ENCODE assay signal across 31 cellular contexts in genomic region chr3:73707772-73708171, GRCh38.
DNase-seq lines count a peak whose midpoint lies in the region; ATAC-seq, FAIRE-seq and TF ChIP-seq lines count a peak whose summit lies in the region.
"Had no signal": no experiment of that assay in that cellular context is flagged by ENCODE, and none has a peak within 500 bp of the region (broad histone marks: within the 10 kb centered on the region; RNA-seq: fewer than 3 reads in every experiment).

No MANE protein-coding gene starts in this region.

- no peak overlapping the region for H3K9ac ChIP-seq in HepG2 (ENCODE audit: insufficient read depth, low read depth, low read length)

- H3K9me3 ChIP-seq in HepG2 (ENCODE audit: low read length), result no peaks in the 10 kb centered on the region
- H3K9me3 ChIP-seq: neutrophil, prostate gland, sigmoid colon had no signal

- no TSS peak for BruUV-seq in HepG2 (replicated peaks; lab: Mats Ljungman, UMichigan)

- ATAC-seq in HG03025 (IDR thresholded peaks at IDR 0.05; ENCODE audit: low FRiP score, unreplicated experiment) (no peak), HepG2 (no peak)
- ATAC-seq: esophagus mucosa, left lobe of liver, Panc1, T-helper 17 cell had no signal

- no peak overlapping the region for H2AFZ ChIP-seq in HepG2 (ENCODE audit: low read length)

- no peak for FAIRE-seq in HepG2 (lab: Jason Lieb, UNC)
- FAIRE-seq: D721Med, H1, islet of Langerhans had no signal

- H3K27me3 ChIP-seq in HepG2 (ENCODE audit: control insufficient read depth in 1 of 2, insufficient read depth in 2 of 2, low read length in 2 of 2), result no peaks in the 10 kb centered on the region
- H3K27me3 ChIP-seq: neutrophil, sigmoid colon had no signal

- POLR2A ChIA-PET in HepG2 (lab: Yijun Ruan, JAX), result no interaction called here

- H4K20me1 ChIP-seq in HepG2 (ENCODE audit: insufficient read depth, low read length), result no peaks in the 10 kb centered on the region

- TF ChIP-seq EP300 in HepG2 (IDR thresholded peaks at IDR 0.05; ENCODE audit: low read depth in 2 of 2, low read length in 2 of 2), result no peak
- no peak for TF ChIP-seq EP300 in HepG2 (CRISPR knock-in tag; IDR thresholded peaks at IDR 0.05; ENCODE audit: borderline replicate concordance)

- no peak for TF ChIP-seq CTCF in astrocyte of the spinal cord (IDR thresholded peaks at IDR 0.05; ENCODE audit: low read depth, low read length)
- TF ChIP-seq CTCF in foreskin fibroblast (IDR thresholded peaks at IDR 0.05; ENCODE audit: low read depth, low read length), result no peak
- no peak for TF ChIP-seq CTCF in HepG2 (CRISPR knock-in tag; IDR thresholded peaks at IDR 0.05)

- WGBS in HepG2 (ENCODE audit: low lambda C conversion rate), result 2% methylated on average over 2 of the region's 2 CpGs

- no peaks in the 10 kb centered on the region for H3K36me3 ChIP-seq in HepG2 (replicated peaks in 1 of 2; ENCODE audit: control insufficient read depth in 1 of 2, insufficient read depth in 2 of 2, low read length in 2 of 2)
- H3K36me3 ChIP-seq: neutrophil, prostate gland, sigmoid colon had no signal

- intact Hi-C loops in posterior vena cava (cut with DNase I), result no loop called here
- intact Hi-C loops in HepG2 (cut with micrococcal nuclease; ENCODE audit: unreplicated experiment), result no loop called here

- CTCF ChIA-PET in HepG2 (lab: Yijun Ruan, JAX; ENCODE audit: low intra/inter-chr PET ratio, low total read pairs), result no interaction called here

- no peak overlapping the region for H3K4me2 ChIP-seq in HepG2 (ENCODE audit: low read depth, low read length)

- TF ChIP-seq RAD21 in HepG2 (CRISPR knock-in tag; IDR thresholded peaks at IDR 0.05), result no peak

- no peaks in the 10 kb centered on the region for H3K79me2 ChIP-seq in HepG2 (ENCODE audit: insufficient read depth, low read length)

- peak; percentile 27 for DNase-seq in GM03348 (ENCODE audit: low spot score)
- peak; percentile 73 for DNase-seq in astrocyte of the spinal cord (ENCODE audit: low read depth, low spot score)
- DNase-seq in foreskin fibroblast, result peak; percentile 26 to 66
- peak; percentile 24 for DNase-seq in skeletal muscle cell (ENCODE audit: low read depth)
- DNase-seq in hippocampal formation (lab: John Stamatoyannopoulos, UW), result no peak
- no peak for DNase-seq in posterior vena cava (ENCODE audit: low spot score)
- no peak for DNase-seq in HepG2 (ENCODE audit: low spot score)
- DNase-seq: activated CD4-positive, alpha-beta T cell treated with anti-CD3 and anti-CD28 coated beads, Interleukin-2, amount 50 U/mL, for 48 hours; activated CD4-positive, CD25-positive, alpha-beta regulatory T cell treated with anti-CD3 and anti-CD28 coated beads, Interleukin-2, amount 50 U/mL, for 72 hours; activated gamma-delta T cell treated with Interleukin-2 at 50 U/mL for 16 hours; activated T-cell treated with anti-CD3 and anti-CD28 coated beads, Interleukin-2, amount 50 U/mL, for 48 hours; cerebellar nuclear complex; mesenchymal stem cell; NCI-H1417 treated with DMSO at 0.1 percent for 48 hours; NCI-H2029 treated with DMSO at 0.1 percent for 48 hours; NCI-H526 treated with DMSO at 0.1 percent for 48 hours; Right ventricle myocardium superior; sigmoid colon; substantia nigra; T-helper 17 cell; trophoblast cell had no signal

- no peak overlapping the region for H3K27ac ChIP-seq in HepG2 (ENCODE audit: extremely low read length, insufficient read depth, low read length)
- H3K27ac ChIP-seq: HL-60, neutrophil, prostate gland, sigmoid colon had no signal

- H3K4me1 ChIP-seq in HepG2 (ENCODE audit: insufficient read depth, low read length), result no peaks in the 10 kb centered on the region
- H3K4me1 ChIP-seq: prostate gland, sigmoid colon had no signal

- H3K4me3 ChIP-seq in astrocyte of the spinal cord (ENCODE audit: low read depth, low read length), result no peak overlapping the region
- H3K4me3 ChIP-seq in foreskin fibroblast (ENCODE audit: low read depth in 1 of 2, low read length in 2 of 2), result no peak overlapping the region
- no peak overlapping the region for H3K4me3 ChIP-seq in skeletal muscle cell (ENCODE audit: low read depth, low read length)
- H3K4me3 ChIP-seq in HepG2 (replicated peaks in 1 of 3; ENCODE audit: insufficient read depth in 1 of 3, low read depth in 2 of 3, low read length in 3 of 3), result no peak overlapping the region
- H3K4me3 ChIP-seq: prostate gland, sigmoid colon had no signal

- in situ Hi-C loops in astrocyte of the spinal cord (cut with HindIII; ENCODE audit: low sequenced_read_pairs), result no loop called here
- in situ Hi-C loops in HepG2 (cut with HindIII; ENCODE audit: extremely low pct_ligation_motif_present, low pct_unique_long_range_greater_than_20kb), result no loop called here

- no peak for TF ChIP-seq POLR2A in HepG2 (IDR thresholded peaks at IDR 0.05; ENCODE audit: insufficient read depth in 1 of 2, low read depth in 2 of 2, low read length in 2 of 2)

TF ChIP-seq in HepG2, 621 proteins besides CTCF, POLR2A, EP300 and RAD21:
- TF ChIP-seq, protein P1, sequence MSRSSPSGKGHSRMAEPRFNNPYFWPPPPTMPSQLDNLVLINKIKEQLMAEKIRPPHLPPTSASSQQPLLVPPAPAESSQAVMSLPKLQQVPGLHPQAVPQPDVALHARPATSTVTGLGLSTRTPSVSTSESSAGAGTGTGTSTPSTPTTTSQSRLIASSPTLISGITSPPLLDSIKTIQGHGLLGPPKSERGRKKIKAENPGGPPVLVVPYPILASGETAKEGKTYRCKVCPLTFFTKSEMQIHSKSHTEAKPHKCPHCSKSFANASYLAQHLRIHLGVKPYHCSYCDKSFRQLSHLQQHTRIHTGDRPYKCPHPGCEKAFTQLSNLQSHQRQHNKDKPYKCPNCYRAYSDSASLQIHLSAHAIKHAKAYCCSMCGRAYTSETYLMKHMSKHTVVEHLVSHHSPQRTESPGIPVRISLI (CRISPR knock-in tag; IDR thresholded peaks at IDR 0.05; ENCODE audit: borderline replicate concordance), result no peak

Comparison
In these comparisons a context has a peak if more than half of its experiments do, and no peak if none do; other contexts are left out.
1. DNase-seq: peak in GM03348 (single experiment), astrocyte of the spinal cord (single experiment), foreskin fibroblast (2 of 2) and skeletal muscle cell (single experiment); none in hippocampal formation (0 of 2), posterior vena cava (single experiment) and HepG2 (single experiment).